ENCODE assay signal across 1 cellular context in the genomic region with DNA sequence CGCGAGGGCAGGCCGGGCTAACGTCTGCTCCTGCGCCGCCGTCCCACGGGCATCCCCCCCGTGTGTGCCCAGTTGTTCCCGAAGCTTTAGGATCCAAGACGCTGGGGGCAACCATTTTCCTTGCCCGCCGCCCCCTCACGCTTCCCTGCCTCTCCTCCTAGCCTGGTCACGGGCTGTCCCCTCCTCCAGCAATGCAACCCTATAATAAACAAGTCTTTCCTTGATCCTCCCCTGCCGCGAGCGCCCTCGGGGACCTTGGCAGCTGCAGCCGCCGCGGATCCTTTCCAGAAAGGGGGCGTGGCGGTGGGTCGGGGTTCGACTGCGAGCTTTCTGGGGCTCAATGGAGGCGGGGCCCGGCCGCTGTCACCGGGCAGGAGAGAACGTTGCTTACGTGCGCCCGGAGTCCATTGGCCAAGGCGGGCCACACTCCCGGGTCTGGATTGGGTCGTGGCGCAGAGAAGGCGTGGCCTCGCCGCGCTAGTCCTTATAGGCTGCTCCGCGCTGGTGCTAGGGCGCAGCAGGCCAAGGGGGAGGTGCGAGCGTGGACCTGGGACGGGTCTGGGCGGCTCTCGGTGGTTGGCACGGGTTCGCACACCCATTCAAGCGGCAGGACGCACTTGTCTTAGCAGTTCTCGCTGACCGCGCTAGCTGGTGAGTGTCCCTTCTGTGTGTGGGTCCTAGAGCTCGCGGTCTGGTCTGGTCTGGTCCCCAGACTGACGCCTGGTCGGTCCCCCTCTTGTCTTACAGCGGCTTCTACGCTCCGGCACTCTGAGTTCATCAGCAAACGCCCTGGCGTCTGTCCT.
A peak's percentile ranks its signal among the peaks of the same experiment; 100 is the strongest.
TF ChIP-seq lines count a peak whose summit lies in the region.

A gene with protein sequence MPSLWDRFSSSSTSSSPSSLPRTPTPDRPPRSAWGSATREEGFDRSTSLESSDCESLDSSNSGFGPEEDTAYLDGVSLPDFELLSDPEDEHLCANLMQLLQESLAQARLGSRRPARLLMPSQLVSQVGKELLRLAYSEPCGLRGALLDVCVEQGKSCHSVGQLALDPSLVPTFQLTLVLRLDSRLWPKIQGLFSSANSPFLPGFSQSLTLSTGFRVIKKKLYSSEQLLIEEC (plus strand): TSS at position 515 of the 803 bp plus-strand sequence. CDS start 293 bp downstream, outside the sequence.

TF ChIP-seq in K562, 482 proteins besides CTCF, POLR2A, EP300 and RAD21 (continued from another document and continues in another):
- TF ChIP-seq, protein P1, sequence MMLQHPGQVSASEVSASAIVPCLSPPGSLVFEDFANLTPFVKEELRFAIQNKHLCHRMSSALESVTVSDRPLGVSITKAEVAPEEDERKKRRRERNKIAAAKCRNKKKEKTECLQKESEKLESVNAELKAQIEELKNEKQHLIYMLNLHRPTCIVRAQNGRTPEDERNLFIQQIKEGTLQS (IDR thresholded peaks at IDR 0.05): no peak
- TF ChIP-seq, protein P1 (CRISPR knock-in tag; conservative IDR thresholded peaks at IDR 0.05): no peak
- TF ChIP-seq HDGF (IDR thresholded peaks at IDR 0.05) (no peak), HLTF (IDR thresholded peaks at IDR 0.05) (peak; percentile 96; the same call in 1 of the 2 replicates), MYNN (IDR thresholded peaks at IDR 0.05) (peak; percentile 94), MYNN (CRISPR knock-in tag; IDR thresholded peaks at IDR 0.05) (no peak), FOXK2 (conservative IDR thresholded peaks at IDR 0.05 in 1 of 2, IDR thresholded peaks at IDR 0.05 in 1 of 2; ENCODE audit: low read depth in 2 of 2) (no peak), MTA2 (IDR thresholded peaks at IDR 0.05; ENCODE audit: low read depth) (no peak), SNIP1 (IDR thresholded peaks at IDR 0.05; ENCODE audit: low read depth) (no peak), KLF6 (CRISPR knock-in tag; IDR thresholded peaks at IDR 0.05; ENCODE audit: borderline replicate concordance) (peak; percentile 34; the same call in 1 of the 2 replicates), ZNF23 (CRISPR knock-in tag; IDR thresholded peaks at IDR 0.05) (peak; percentile 64; the same call in 1 of the 2 replicates), TAF15 (IDR thresholded peaks at IDR 0.05; ENCODE audit: low read depth, low read length) (no peak), UBTF (IDR thresholded peaks at IDR 0.05; ENCODE audit: borderline replicate concordance in 1 of 2, low read depth in 2 of 2, low read length in 2 of 2) (no peak; a peak in 1 of 4 replicates), PHB (CRISPR knock-in tag; IDR thresholded peaks at IDR 0.05) (peak; percentile 99), HOXB6 (CRISPR knock-in tag; IDR thresholded peaks at IDR 0.05; ENCODE audit: borderline replicate concordance) (peak; percentile 93), TGIF2 (CRISPR knock-in tag; IDR thresholded peaks at IDR 0.05) (no peak), IRF2 (CRISPR knock-in tag; IDR thresholded peaks at IDR 0.05) (no peak), NR2C2 (CRISPR knock-in tag; IDR thresholded peaks at IDR 0.05) (no peak), NR2C2 (tag; IDR thresholded peaks at IDR 0.05) (no peak), FOXA1 (IDR thresholded peaks at IDR 0.05; ENCODE audit: borderline replicate concordance) (no peak), RBM25 (IDR thresholded peaks at IDR 0.05; ENCODE audit: low read depth, low read length, severe bottlenecking) (peak; percentile 61), CREM (IDR thresholded peaks at IDR 0.05; ENCODE audit: low read depth) (peak; percentile 88), ZNF785 (CRISPR knock-in tag; IDR thresholded peaks at IDR 0.05) (no peak), ZFPM2 (CRISPR knock-in tag; IDR thresholded peaks at IDR 0.05) (peak; percentile 95), SMC3 (conservative IDR thresholded peaks at IDR 0.05; ENCODE audit: insufficient read depth, low read depth, low read length) (0 out of 2 replicates have a peak, but pooled peaks have one; percentile 3), PYGO2 (tag; IDR thresholded peaks at IDR 0.05) (peak; percentile 53; the same call in 1 of the 2 replicates)
- TF ChIP-seq, protein P2, sequence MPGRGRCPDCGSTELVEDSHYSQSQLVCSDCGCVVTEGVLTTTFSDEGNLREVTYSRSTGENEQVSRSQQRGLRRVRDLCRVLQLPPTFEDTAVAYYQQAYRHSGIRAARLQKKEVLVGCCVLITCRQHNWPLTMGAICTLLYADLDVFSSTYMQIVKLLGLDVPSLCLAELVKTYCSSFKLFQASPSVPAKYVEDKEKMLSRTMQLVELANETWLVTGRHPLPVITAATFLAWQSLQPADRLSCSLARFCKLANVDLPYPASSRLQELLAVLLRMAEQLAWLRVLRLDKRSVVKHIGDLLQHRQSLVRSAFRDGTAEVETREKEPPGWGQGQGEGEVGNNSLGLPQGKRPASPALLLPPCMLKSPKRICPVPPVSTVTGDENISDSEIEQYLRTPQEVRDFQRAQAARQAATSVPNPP (IDR thresholded peaks at IDR 0.05; ENCODE audit: borderline replicate concordance, insufficient read depth, insufficient read length): no peak
- TF ChIP-seq, protein P3, sequence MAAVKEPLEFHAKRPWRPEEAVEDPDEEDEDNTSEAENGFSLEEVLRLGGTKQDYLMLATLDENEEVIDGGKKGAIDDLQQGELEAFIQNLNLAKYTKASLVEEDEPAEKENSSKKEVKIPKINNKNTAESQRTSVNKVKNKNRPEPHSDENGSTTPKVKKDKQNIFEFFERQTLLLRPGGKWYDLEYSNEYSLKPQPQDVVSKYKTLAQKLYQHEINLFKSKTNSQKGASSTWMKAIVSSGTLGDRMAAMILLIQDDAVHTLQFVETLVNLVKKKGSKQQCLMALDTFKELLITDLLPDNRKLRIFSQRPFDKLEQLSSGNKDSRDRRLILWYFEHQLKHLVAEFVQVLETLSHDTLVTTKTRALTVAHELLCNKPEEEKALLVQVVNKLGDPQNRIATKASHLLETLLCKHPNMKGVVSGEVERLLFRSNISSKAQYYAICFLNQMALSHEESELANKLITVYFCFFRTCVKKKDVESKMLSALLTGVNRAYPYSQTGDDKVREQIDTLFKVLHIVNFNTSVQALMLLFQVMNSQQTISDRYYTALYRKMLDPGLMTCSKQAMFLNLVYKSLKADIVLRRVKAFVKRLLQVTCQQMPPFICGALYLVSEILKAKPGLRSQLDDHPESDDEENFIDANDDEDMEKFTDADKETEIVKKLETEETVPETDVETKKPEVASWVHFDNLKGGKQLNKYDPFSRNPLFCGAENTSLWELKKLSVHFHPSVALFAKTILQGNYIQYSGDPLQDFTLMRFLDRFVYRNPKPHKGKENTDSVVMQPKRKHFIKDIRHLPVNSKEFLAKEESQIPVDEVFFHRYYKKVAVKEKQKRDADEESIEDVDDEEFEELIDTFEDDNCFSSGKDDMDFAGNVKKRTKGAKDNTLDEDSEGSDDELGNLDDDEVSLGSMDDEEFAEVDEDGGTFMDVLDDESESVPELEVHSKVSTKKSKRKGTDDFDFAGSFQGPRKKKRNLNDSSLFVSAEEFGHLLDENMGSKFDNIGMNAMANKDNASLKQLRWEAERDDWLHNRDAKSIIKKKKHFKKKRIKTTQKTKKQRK (IDR thresholded peaks at IDR 0.05; ENCODE audit: borderline replicate concordance, low read depth, low read length): 0 out of 2 replicates have a peak, but pooled peaks have one; percentile 40
- TF ChIP-seq, protein P4, sequence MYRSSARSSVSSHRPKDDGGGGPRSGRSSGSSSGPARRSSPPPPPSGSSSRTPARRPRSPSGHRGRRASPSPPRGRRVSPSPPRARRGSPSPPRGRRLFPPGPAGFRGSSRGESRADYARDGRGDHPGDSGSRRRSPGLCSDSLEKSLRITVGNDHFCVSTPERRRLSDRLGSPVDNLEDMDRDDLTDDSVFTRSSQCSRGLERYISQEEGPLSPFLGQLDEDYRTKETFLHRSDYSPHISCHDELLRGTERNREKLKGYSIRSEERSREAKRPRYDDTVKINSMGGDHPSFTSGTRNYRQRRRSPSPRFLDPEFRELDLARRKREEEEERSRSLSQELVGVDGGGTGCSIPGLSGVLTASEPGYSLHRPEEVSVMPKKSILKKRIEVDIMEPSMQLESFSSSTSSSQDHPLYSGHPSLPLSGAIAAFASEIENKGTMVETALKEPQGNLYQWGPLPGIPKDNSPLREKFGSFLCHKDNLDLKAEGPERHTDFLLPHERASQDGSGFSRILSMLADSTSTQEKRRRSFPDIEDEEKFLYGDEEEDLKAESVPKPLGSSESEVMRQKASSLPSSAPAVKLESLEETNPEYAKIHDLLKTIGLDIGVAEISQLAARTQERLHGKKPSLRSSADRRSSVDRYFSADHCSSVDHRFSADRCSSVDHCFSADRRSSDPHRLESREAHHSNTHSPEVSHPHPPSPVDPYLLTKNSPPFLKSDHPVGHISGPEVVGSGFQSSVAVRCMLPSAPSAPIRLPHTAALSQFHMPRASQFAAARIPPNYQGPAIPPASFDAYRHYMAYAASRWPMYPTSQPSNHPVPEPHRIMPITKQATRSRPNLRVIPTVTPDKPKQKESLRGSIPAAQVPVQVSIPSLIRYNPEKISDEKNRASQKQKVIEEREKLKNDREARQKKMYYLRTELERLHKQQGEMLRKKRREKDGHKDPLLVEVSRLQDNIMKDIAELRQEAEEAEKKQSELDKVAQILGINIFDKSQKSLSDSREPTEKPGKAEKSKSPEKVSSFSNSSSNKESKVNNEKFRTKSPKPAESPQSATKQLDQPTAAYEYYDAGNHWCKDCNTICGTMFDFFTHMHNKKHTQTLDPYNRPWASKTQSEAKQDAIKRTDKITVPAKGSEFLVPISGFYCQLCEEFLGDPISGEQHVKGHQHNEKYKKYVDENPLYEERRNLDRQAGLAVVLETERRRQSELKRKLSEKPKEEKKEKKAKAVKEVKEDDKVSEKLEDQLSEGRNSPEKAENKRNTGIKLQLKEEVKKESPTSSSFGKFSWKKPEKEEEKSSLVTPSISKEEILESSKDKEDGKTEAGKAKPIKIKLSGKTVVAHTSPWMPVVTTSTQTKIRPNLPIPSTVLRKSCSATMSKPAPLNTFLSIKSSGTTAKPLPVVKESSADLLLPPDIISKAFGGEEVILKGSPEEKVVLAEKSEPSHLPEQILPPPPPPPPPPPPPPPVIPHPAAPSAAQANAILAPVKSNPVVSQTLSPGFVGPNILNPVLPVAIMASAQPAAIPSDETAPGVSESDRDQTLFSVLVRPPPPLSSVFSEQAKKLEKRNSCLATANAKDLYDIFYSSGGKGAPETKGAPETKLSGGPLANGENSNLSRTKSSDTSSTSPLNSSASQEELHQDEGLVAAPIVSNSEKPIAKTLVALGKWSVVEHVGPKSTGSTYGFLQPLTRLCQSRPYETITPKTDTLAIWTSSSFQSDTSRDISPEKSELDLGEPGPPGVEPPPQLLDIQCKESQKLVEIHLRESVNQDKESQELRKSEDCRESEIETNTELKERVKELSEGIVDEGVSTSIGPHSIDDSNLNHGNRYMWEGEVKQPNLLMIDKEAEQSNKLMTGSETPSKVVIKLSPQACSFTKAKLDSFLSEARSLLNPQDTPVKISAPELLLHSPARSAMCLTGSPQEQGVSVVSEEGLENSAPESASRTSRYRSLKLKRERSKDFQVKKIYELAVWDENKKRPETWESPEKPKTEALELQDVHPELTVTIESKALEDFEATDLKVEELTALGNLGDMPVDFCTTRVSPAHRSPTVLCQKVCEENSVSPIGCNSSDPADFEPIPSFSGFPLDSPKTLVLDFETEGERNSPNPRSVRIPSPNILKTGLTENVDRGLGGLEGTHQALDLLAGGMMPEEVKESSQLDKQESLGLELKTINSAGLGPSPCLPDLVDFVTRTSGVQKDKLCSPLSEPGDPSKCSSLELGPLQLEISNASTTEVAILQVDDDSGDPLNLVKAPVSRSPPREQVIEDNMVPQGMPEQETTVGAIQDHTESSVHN (IDR thresholded peaks at IDR 0.05; ENCODE audit: borderline replicate concordance in 1 of 2, low read depth in 1 of 2): no peak
- TF ChIP-seq, protein P5, sequence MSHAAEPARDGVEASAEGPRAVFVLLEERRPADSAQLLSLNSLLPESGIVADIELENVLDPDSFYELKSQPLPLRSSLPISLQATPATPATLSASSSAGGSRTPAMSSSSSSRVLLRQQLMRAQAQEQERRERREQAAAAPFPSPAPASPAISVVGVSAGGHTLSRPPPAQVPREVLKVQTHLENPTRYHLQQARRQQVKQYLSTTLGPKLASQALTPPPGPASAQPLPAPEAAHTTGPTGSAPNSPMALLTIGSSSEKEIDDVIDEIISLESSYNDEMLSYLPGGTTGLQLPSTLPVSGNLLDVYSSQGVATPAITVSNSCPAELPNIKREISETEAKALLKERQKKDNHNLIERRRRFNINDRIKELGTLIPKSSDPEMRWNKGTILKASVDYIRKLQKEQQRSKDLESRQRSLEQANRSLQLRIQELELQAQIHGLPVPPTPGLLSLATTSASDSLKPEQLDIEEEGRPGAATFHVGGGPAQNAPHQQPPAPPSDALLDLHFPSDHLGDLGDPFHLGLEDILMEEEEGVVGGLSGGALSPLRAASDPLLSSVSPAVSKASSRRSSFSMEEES (CRISPR knock-in tag; IDR thresholded peaks at IDR 0.05): peak; percentile 65
- TF ChIP-seq, protein P6, sequence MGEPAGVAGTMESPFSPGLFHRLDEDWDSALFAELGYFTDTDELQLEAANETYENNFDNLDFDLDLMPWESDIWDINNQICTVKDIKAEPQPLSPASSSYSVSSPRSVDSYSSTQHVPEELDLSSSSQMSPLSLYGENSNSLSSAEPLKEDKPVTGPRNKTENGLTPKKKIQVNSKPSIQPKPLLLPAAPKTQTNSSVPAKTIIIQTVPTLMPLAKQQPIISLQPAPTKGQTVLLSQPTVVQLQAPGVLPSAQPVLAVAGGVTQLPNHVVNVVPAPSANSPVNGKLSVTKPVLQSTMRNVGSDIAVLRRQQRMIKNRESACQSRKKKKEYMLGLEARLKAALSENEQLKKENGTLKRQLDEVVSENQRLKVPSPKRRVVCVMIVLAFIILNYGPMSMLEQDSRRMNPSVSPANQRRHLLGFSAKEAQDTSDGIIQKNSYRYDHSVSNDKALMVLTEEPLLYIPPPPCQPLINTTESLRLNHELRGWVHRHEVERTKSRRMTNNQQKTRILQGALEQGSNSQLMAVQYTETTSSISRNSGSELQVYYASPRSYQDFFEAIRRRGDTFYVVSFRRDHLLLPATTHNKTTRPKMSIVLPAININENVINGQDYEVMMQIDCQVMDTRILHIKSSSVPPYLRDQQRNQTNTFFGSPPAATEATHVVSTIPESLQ (CRISPR knock-in tag; IDR thresholded peaks at IDR 0.05): peak; percentile 29; the same call in 1 of the 2 replicates
- TF ChIP-seq, protein P7, sequence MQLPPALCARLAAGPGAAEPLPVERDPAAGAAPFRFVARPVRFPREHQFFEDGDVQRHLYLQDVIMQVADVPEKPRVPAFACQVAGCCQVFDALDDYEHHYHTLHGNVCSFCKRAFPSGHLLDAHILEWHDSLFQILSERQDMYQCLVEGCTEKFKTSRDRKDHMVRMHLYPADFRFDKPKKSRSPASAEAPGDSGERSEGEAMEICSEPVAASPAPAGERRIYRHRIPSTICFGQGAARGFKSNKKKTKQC (CRISPR knock-in tag; IDR thresholded peaks at IDR 0.05): no peak
